In the genomic region with DNA sequence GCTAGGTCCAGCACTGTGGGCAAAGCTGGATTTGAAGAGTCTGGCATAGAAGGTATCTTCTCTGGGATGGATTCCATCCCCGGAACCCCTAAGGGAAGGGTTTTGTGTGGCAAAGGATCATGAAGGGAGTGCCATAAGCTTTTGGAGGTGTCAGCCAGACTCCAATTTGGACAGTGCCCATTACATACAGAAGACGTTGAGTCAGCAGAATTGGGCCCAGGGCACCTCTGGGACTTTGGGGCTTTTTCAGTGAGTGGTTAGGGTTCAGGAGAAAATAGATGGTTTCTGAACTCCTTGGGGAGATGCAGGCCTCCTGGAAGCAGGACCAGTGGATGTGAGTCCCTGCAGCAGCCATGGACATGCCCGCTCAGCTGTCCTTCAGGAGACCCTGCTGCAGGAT, we compare ENCODE assay signal across 2 cellular contexts.
TF ChIP-seq lines count a peak whose summit lies in the region.

No MANE protein-coding gene starts in this region.

TF ChIP-seq in IMR-90, 13 proteins besides CTCF, POLR2A, EP300 and RAD21:
- TF ChIP-seq NFE2L2 (IDR thresholded peaks at IDR 0.05; ENCODE audit: low read depth, low read length) (no peak), RFX5 (IDR thresholded peaks at IDR 0.05; ENCODE audit: low read depth, low read length) (no peak), SMC3 (IDR thresholded peaks at IDR 0.05; ENCODE audit: low read depth, low read length) (no peak), MAFK (IDR thresholded peaks at IDR 0.05; ENCODE audit: low read depth, low read length) (peak; percentile 84)
- TF ChIP-seq, protein P1, sequence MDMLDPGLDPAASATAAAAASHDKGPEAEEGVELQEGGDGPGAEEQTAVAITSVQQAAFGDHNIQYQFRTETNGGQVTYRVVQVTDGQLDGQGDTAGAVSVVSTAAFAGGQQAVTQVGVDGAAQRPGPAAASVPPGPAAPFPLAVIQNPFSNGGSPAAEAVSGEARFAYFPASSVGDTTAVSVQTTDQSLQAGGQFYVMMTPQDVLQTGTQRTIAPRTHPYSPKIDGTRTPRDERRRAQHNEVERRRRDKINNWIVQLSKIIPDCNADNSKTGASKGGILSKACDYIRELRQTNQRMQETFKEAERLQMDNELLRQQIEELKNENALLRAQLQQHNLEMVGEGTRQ (IDR thresholded peaks at IDR 0.05; ENCODE audit: low read depth, low read length): no peak
- TF ChIP-seq, protein P2, sequence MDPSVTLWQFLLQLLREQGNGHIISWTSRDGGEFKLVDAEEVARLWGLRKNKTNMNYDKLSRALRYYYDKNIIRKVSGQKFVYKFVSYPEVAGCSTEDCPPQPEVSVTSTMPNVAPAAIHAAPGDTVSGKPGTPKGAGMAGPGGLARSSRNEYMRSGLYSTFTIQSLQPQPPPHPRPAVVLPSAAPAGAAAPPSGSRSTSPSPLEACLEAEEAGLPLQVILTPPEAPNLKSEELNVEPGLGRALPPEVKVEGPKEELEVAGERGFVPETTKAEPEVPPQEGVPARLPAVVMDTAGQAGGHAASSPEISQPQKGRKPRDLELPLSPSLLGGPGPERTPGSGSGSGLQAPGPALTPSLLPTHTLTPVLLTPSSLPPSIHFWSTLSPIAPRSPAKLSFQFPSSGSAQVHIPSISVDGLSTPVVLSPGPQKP (IDR thresholded peaks at IDR 0.05; ENCODE audit: borderline replicate concordance, low read depth, low read length): no peak

TF ChIP-seq in H1, 55 proteins besides CTCF, POLR2A, EP300 and RAD21:
- TF ChIP-seq EZH2 (IDR thresholded peaks at IDR 0.05; ENCODE audit: low read depth, low read length, severe bottlenecking) (no peak), MAFK (IDR thresholded peaks at IDR 0.05; ENCODE audit: low read depth, low read length) (peak; percentile 37; the same call in 1 of the 2 replicates)
TF ChIP-seq in H1: peak in this region for 1.
